24 cellular contexts compared by ENCODE assay signal in the genomic region with DNA sequence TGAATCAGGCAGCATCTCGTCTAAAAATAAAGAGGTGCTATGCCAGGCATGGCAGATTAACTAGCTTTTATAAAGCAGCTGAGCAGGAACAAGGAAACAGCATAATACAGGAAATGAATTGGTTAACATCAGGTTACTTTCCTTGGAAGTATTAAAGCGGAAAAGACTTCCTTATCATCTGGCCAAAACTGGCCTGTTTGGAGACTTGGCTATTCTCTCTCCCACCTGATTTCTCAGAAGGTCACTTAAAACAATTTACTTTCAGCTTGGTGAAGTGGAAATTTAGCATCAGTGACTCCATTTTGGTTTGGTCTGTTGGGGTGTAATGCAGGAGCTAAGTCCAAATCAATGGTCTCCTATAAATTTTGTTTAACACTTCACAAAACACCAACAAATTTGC.
"Had no signal": no experiment of that assay in that cellular context is flagged by ENCODE, and none has a peak within 500 bp of the region (broad histone marks: within the 10 kb centered on the region; RNA-seq: fewer than 3 reads in every experiment).

No MANE protein-coding gene starts in this region.

- H3K9me3 ChIP-seq: ascending aorta, esophagus squamous epithelium, heart right ventricle, left ventricle myocardium inferior, ovary, prostate gland, sigmoid colon, thyroid gland, upper lobe of left lung had no signal

- DNase-seq: activated CD4-positive, alpha-beta memory T cell treated with anti-CD3 and anti-CD28 coated beads for 36 hours; activated CD4-positive, alpha-beta T cell treated with anti-CD3 and anti-CD28 coated beads, Interleukin-2, amount 10 ng/mL, durations not matched to agents 24 days and 14 days; activated CD8-positive, alpha-beta memory T cell treated with anti-CD3 and anti-CD28 coated beads, Interleukin-2, amount 50 U/mL, for 4 hours; activated gamma-delta T cell; activated naive CD4-positive, alpha-beta T cell treated with anti-CD3 and anti-CD28 coated beads, Interleukin-2, amount 10 ng/mL, durations not matched to agents 7 days and 5 days; activated naive CD8-positive, alpha-beta T cell treated with anti-CD3 and anti-CD28 coated beads, Interleukin-2, amount 10 ng/mL, durations not matched to agents 7 days and 5 days; activated T-cell treated with anti-CD3 and anti-CD28 coated beads, Interleukin-2, amount 50 U/mL, for 1 hour; esophagus squamous epithelium; foreskin melanocyte; heart right ventricle; kidney glomerular epithelial cell; left ventricle myocardium inferior; mesendoderm; ovary; sigmoid colon; small intestine; stimulated activated CD4-positive, alpha-beta T cell treated with anti-CD3 and anti-CD28 coated beads, Interleukin-4, amount 100 ng/mL, for 24 hours; thyroid gland; upper lobe of left lung had no signal

- H3K4me1 ChIP-seq: ascending aorta, prostate gland, sigmoid colon had no signal

- FAIRE-seq: small intestine had no signal

- H3K36me3 ChIP-seq: ascending aorta, esophagus squamous epithelium, heart right ventricle, left ventricle myocardium inferior, ovary, prostate gland, sigmoid colon, thyroid gland, upper lobe of left lung had no signal

- H3K27me3 ChIP-seq: ascending aorta, esophagus squamous epithelium, heart right ventricle, ovary, sigmoid colon, thyroid gland, upper lobe of left lung had no signal

- H3K4me3 ChIP-seq: ascending aorta, esophagus squamous epithelium, heart right ventricle, left ventricle myocardium inferior, lung, ovary, prostate gland, sigmoid colon, thyroid gland, upper lobe of left lung had no signal

- H3K27ac ChIP-seq: heart right ventricle, left ventricle myocardium inferior, ovary, prostate gland, sigmoid colon, thyroid gland had no signal

- ATAC-seq: activated CD4-positive, CD25-positive, alpha-beta regulatory T cell treated with anti-CD3 and anti-CD28 coated beads, Interleukin-2, amount 50 U/mL, for 24 hours; heart right ventricle; stimulated activated effector memory CD8-positive, alpha-beta T cell treated with anti-CD3 and anti-CD28 coated beads, Interleukin-12 subunit alpha, Interleukin-12 subunit beta, amount 100 ng/mL, for 72 hours had no signal
